8 cellular contexts compared by ENCODE assay signal in genomic region chr5:56951131-56951945, GRCh38. TPM values are rescaled to one million over a fixed set of nuclear protein-coding genes. Genes with fewer than 3 reads are reported as not detected.
DNase-seq lines count a peak whose midpoint lies in the region; ATAC-seq and TF ChIP-seq lines count a peak whose summit lies in the region.

No MANE protein-coding gene starts in this region.

- intact Hi-C loops in naive thymus-derived CD4-positive, alpha-beta T cell (cut with micrococcal nuclease) = loop anchor here (5.0 kb wide), 3 partner anchors 134 to 1854 kb away; partner anchors contain the start of gene MAP3K1 (in 1 of the 2)
- intact Hi-C loops in thyroid gland (cut with DNase I) = loop anchor here (5.0 kb wide), 1 partner anchor 34 kb away; no protein-coding TSS in a partner anchor

- ATAC-seq in esophagus mucosa = peak; percentile 61
- ATAC-seq in naive thymus-derived CD4-positive, alpha-beta T cell = peak; percentile 44

- H3K27ac ChIP-seq in GM23248 (peak overlapping the region; percentile 69), Karpas-422 (ENCODE audit: low read length) (peak overlapping the region; percentile 84), thyroid gland (peak overlapping the region; percentile 65 to 89 (median 87))
- H3K27ac ChIP-seq in naive thymus-derived CD4-positive, alpha-beta T cell (ENCODE audit: low read depth, low read length) = peak overlapping the region; percentile 73

- peak overlapping the region; percentile 88 for H3K9ac ChIP-seq in GM23248
- H3K9ac ChIP-seq in Karpas-422 (ENCODE audit: low read length) = peak overlapping the region; percentile 90

- no peaks in the 10 kb centered on the region for H3K9me2 ChIP-seq in GM23248 (ENCODE audit: insufficient read depth)
- no peaks in the 10 kb centered on the region for H3K9me2 ChIP-seq in Karpas-422 (replicated peaks; ENCODE audit: insufficient read depth, low read length)

- POLR2A ChIA-PET in naive thymus-derived CD4-positive, alpha-beta T cell (lab: Charles Lee) = interaction anchor here (0.6 to 1.4 kb wide), 7 partner anchors 10 to 230 kb away, joined by 3 to 8 read pairs (median 5); partner anchors contain the start of gene GPBP1

- H3K36me3 Mint-ChIP-seq in naive thymus-derived CD4-positive, alpha-beta T cell = peaks cover 0 to 6% (median 0%) of the 10 kb centered on the region in 5 donors

- peaks cover 18% of the 10 kb centered on the region for H3K27me3 ChIP-seq in GM23248 (replicated peaks; ENCODE audit: insufficient read depth)
- 0 out of 2 replicates have a peak, but pooled peaks cover 2% of the 10 kb centered on the region for H3K27me3 ChIP-seq in Karpas-422 (ENCODE audit: low read length)
- H3K27me3 ChIP-seq in naive thymus-derived CD4-positive, alpha-beta T cell (ENCODE audit: control insufficient read depth in 2 of 2, insufficient read depth in 2 of 2, low read length in 2 of 2) = peaks cover 0 to 5% of the 10 kb centered on the region in 2 donors
- no peaks in the 10 kb centered on the region for H3K27me3 ChIP-seq in thyroid gland

- H3K4me3 ChIP-seq in GM12865 (ENCODE audit: low read depth, low read length) (peak overlapping the region; percentile 97), GM23248 (peak overlapping the region; percentile 84), Karpas-422 (ENCODE audit: low read length) (peak overlapping the region; percentile 82), thyroid gland (replicated peaks in 1 of 3) (peak overlapping the region; percentile 69 to 81 (median 70))
- H3K4me3 ChIP-seq in naive thymus-derived CD4-positive, alpha-beta T cell (ENCODE audit: low read length) = peak overlapping the region; percentile 75

- TF ChIP-seq POLR2A in thyroid gland (IDR thresholded peaks at IDR 0.05) = no peak

- H3K4me3 Mint-ChIP-seq in naive thymus-derived CD4-positive, alpha-beta T cell = peak overlapping the region; percentile 89 to 98 (median 96)

- H3K9me3 ChIP-seq in GM23248 (ENCODE audit: low read depth) (no peaks in the 10 kb centered on the region), Karpas-422 (ENCODE audit: low read length) (no peaks in the 10 kb centered on the region), thyroid gland (no peaks in the 10 kb centered on the region)
- no peaks in the 10 kb centered on the region for H3K9me3 ChIP-seq in naive thymus-derived CD4-positive, alpha-beta T cell (ENCODE audit: control insufficient read depth in 2 of 3, low read length in 3 of 3)

- H3K27ac Mint-ChIP-seq in naive thymus-derived CD4-positive, alpha-beta T cell = peak overlapping the region in 8 of 9 donors; percentile 84 to 95 (median 88)

- H3K36me3 ChIP-seq in GM23248 (ENCODE audit: low read depth) = peaks cover 15% of the 10 kb centered on the region
- H3K36me3 ChIP-seq in Karpas-422 (ENCODE audit: insufficient read depth, low read length) = peaks cover 18% of the 10 kb centered on the region; the same call in 1 of the 2 replicates
- no peaks in the 10 kb centered on the region for H3K36me3 ChIP-seq in naive thymus-derived CD4-positive, alpha-beta T cell (ENCODE audit: control insufficient read depth in 2 of 3, insufficient read depth in 3 of 3, low read length in 3 of 3)
- no peaks in the 10 kb centered on the region for H3K36me3 ChIP-seq in thyroid gland

- H4K20me1 ChIP-seq in GM23248 (ENCODE audit: insufficient read depth) (peaks cover 5% of the 10 kb centered on the region; the same call in 1 of the 2 replicates), Karpas-422 (ENCODE audit: insufficient read depth, low read depth, low read length) (no peaks in the 10 kb centered on the region)

- H3K4me1 Mint-ChIP-seq in naive thymus-derived CD4-positive, alpha-beta T cell = peaks cover 18 to 32% (median 22%) of the 10 kb centered on the region in 7 donors

- in situ Hi-C loops in GM23248 (cut with MboI) = no loop called here

- H3K4me1 ChIP-seq in GM23248 (ENCODE audit: insufficient read depth) = peaks cover 10% of the 10 kb centered on the region
- peaks cover 23% of the 10 kb centered on the region for H3K4me1 ChIP-seq in Karpas-422 (ENCODE audit: low read length)
- peaks cover 6 to 10% of the 10 kb centered on the region in 2 donors for H3K4me1 ChIP-seq in naive thymus-derived CD4-positive, alpha-beta T cell (ENCODE audit: control insufficient read depth in 2 of 2, insufficient read depth in 2 of 2, low read length in 2 of 2)
- H3K4me1 ChIP-seq in thyroid gland = peaks cover 11 to 12% of the 10 kb centered on the region in 2 donors

- H3K4me2 ChIP-seq in GM23248 (ENCODE audit: unreplicated experiment) (peak overlapping the region; percentile 99), Karpas-422 (ENCODE audit: low read depth, low read length, poor library complexity, severe bottlenecking) (peak overlapping the region; percentile 95)

- TF ChIP-seq CTCF in GM12865 (IDR thresholded peaks at IDR 0.05; ENCODE audit: insufficient read depth, low read depth, low read length, missing control alignments) = no peak
- no peak for TF ChIP-seq CTCF in thyroid gland (IDR thresholded peaks at IDR 0.05)

- peaks cover 11% of the 10 kb centered on the region; the same call in 1 of the 2 replicates for H3F3A ChIP-seq in GM23248 (ENCODE audit: insufficient read depth)

- CTCF ChIA-PET in naive thymus-derived CD4-positive, alpha-beta T cell (lab: Charles Lee) = interaction anchor here (1.1 to 1.5 kb wide), 2 partner anchors 50 to 188 kb away, joined by 3 to 4 read pairs; no protein-coding TSS in a partner anchor

- H2AFZ ChIP-seq in GM23248 = peak overlapping the region; percentile 75
- peak overlapping the region; percentile 72 for H2AFZ ChIP-seq in Karpas-422 (ENCODE audit: low read length)

- DNase-seq in GM12865 (ENCODE audit: low read depth) (peak; percentile 36), GM23248 (peak; percentile 55), Karpas-422 (peak; percentile 71), thyroid gland (peak; percentile 31 to 44), NCI-H524 treated with DMSO at 0.1 percent for 48 hours (lab: John Stamatoyannopoulos, UW) (no peak)
- peak; percentile 19 for DNase-seq in activated CD8-positive, alpha-beta memory T cell treated with anti-CD3 and anti-CD28 coated beads, Interleukin-2, amount 50 U/mL, for 4 hours
- peak in 7 of 9 donors; percentile 6 to 53 (median 18) for DNase-seq in naive thymus-derived CD4-positive, alpha-beta T cell

- H3K9me3 Mint-ChIP-seq in naive thymus-derived CD4-positive, alpha-beta T cell = no peaks in the 10 kb centered on the region

- WGBS in GM23248 (ENCODE audit: low coverage in 1 of 2, low lambda C conversion rate in 2 of 2, missing lambda C conversion rate in 2 of 2), 2 experiments = 1% methylated on average over 29 to 44 of the region's 84 CpGs
- 0 to 1% methylated on average over 14 to 19 of the region's 84 CpGs for WGBS in thyroid gland, 2 donors

- peaks cover 3 to 37% (median 19%) of the 10 kb centered on the region in 5 donors for H3K27me3 Mint-ChIP-seq in naive thymus-derived CD4-positive, alpha-beta T cell

- H3K79me2 ChIP-seq in GM23248 (ENCODE audit: insufficient read depth) (peaks cover 58% of the 10 kb centered on the region), Karpas-422 (ENCODE audit: low read length) (peaks cover 52% of the 10 kb centered on the region)

RNA-seq across cellular contexts. Expression of gene MIER3, which starts 0.6 kb away (rescaled TPM):
- 13.3 and 20.0 TPM in 2 replicates for total RNA-seq in GM23248 (2014; rRNA removed; shearing (Covaris generic))
- polyA plus RNA-seq in GM23248 (2016; fragmentation: Nextera tagmentation; extraction: Ambion mirVana) = 5.3 and 5.8 TPM in 2 replicates
- total RNA-seq in Karpas-422 (2014; rRNA removed; shearing (Covaris generic); ENCODE audit: low replicate concordance) = 21.3 and 41.4 TPM in 2 replicates
- total RNA-seq in esophagus mucosa (10.2 TPM), thyroid gland (10 to 100 TPM; 24.7 to 54.9 (median 29.7) TPM)
- 10 to 100 TPM; 14.9 to 35.0 (median 26.2) TPM for total RNA-seq in naive thymus-derived CD4-positive, alpha-beta T cell
- polyA plus RNA-seq in naive thymus-derived CD4-positive, alpha-beta T cell = 10 to 100 TPM in 1 of 2 donors, 1 to 10 TPM in 1; 5.5 to 10.8 TPM

RNA-seq across cellular contexts. Expression of gene SETD9, which starts 41.9 kb away (rescaled TPM):
- total RNA-seq in GM23248 (2014; rRNA removed; shearing (Covaris generic)) = 18.5 and 22.5 TPM in 2 replicates
- 13.8 and 15.4 TPM in 2 replicates for polyA plus RNA-seq in GM23248 (2016; fragmentation: Nextera tagmentation; extraction: Ambion mirVana)
- total RNA-seq in Karpas-422 (2014; rRNA removed; shearing (Covaris generic); ENCODE audit: low replicate concordance) = 19.2 and 28.4 TPM in 2 replicates
- 7.8 TPM for total RNA-seq in esophagus mucosa
- 1 to 10 TPM; 3.7 to 9.7 (median 6.6) TPM for total RNA-seq in naive thymus-derived CD4-positive, alpha-beta T cell
- 10 to 100 TPM; 11.3 to 11.4 TPM for polyA plus RNA-seq in naive thymus-derived CD4-positive, alpha-beta T cell
- total RNA-seq in thyroid gland = 10 to 100 TPM; 11.2 to 20.3 (median 14.3) TPM
